In the genomic region with DNA sequence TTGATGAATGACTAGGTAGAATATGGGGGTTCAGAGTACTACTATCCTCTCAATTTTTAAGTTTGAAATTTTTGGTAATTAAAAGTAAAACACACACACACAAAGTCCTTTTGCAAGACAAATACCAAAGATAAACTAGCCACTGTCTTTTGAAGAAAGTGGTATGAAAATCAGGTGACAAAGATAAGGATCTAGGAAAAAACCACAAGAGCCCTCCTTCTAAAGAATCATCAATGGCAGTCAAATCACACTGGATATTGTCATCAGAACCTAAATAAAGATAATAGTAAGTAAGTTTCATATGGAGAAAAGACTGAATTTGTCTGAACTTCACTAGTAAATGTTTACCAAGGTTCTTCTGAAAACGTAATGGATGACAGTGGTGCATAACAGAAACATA, we compare ENCODE assay signal across 20 cellular contexts. TPM values are rescaled to one million over a fixed set of nuclear protein-coding genes. Genes with fewer than 3 reads are reported as not detected.
A peak's percentile ranks its signal among the peaks of the same experiment; 100 is the strongest.
DNase-seq lines count a peak whose midpoint lies in the region; ATAC-seq and TF ChIP-seq lines count a peak whose summit lies in the region.
"Had no signal": no experiment of that assay in that cellular context is flagged by ENCODE, and none has a peak within 500 bp of the region (broad histone marks: within the 10 kb centered on the region; RNA-seq: fewer than 3 reads in every experiment).

No MANE protein-coding gene starts in this region.

- H4K20me1 ChIP-seq in DND-41 (ENCODE audit: insufficient read depth, low read length): no peaks in the 10 kb centered on the region; the same call in 1 of the 2 replicates

- H3K4me3 Mint-ChIP-seq in activated CD4-positive, alpha-beta T cell treated with anti-CD3 and anti-CD28 coated beads, Interleukin-2, amount 10 ng/mL, durations not matched to agents 7 days and 5 days: no peak overlapping the region
- H3K4me3 Mint-ChIP-seq in T-helper 2 cell treated with Interferon-gamma antibody and Interleukin-4, amounts not matched to agents 5 μg/mL and 100 μg/mL, for 36 hours: no peak overlapping the region
- no peak overlapping the region for H3K4me3 Mint-ChIP-seq in chondrocyte (ENCODE audit: unreplicated experiment)
- H3K4me3 Mint-ChIP-seq: CD14-positive monocyte; CD4-positive, alpha-beta memory T cell had no signal

- no peaks in the 10 kb centered on the region for H3K9me3 Mint-ChIP-seq in activated CD4-positive, alpha-beta T cell treated with anti-CD3 and anti-CD28 coated beads, Interleukin-2, amount 10 ng/mL, durations not matched to agents 7 days and 5 days
- no peaks in the 10 kb centered on the region for H3K9me3 Mint-ChIP-seq in T-helper 2 cell treated with Interferon-gamma antibody and Interleukin-4, amounts not matched to agents 5 μg/mL and 100 μg/mL, for 36 hours
- H3K9me3 Mint-ChIP-seq in chondrocyte (ENCODE audit: low read depth): no peaks in the 10 kb centered on the region
- H3K9me3 Mint-ChIP-seq: CD14-positive monocyte; CD4-positive, alpha-beta memory T cell had no signal

- H3K27ac ChIP-seq in DND-41 (ENCODE audit: low read length): no peak overlapping the region
- H3K27ac ChIP-seq: BLaER1, GM23248 had no signal

- POLR2A ChIA-PET in activated CD4-positive, alpha-beta T cell treated with anti-CD3 and anti-CD28 coated beads, Interleukin-2, amount 10 ng/mL, durations not matched to agents 7 days and 5 days (lab: Charles Lee): no interaction called here

- CTCF ChIA-PET in activated CD4-positive, alpha-beta T cell treated with anti-CD3 and anti-CD28 coated beads, Interleukin-2, amount 10 ng/mL, durations not matched to agents 7 days and 5 days (lab: Charles Lee): interaction anchor here (1.0 kb wide), 1 partner anchor 17 kb away, joined by 4 read pairs; no protein-coding TSS in a partner anchor

- no peak overlapping the region for H3K9ac ChIP-seq in DND-41 (ENCODE audit: low read depth, low read length)
- H3K9ac ChIP-seq: BLaER1, GM23248 had no signal

- H3K79me2 ChIP-seq in DND-41 (ENCODE audit: insufficient read depth, low read length): 0 out of 2 replicates have a peak, but pooled peaks cover 2% of the 10 kb centered on the region

- H3K27me3 Mint-ChIP-seq in activated CD4-positive, alpha-beta T cell treated with anti-CD3 and anti-CD28 coated beads, Interleukin-2, amount 10 ng/mL, durations not matched to agents 7 days and 5 days: no peaks in the 10 kb centered on the region
- no peaks in the 10 kb centered on the region for H3K27me3 Mint-ChIP-seq in T-helper 2 cell treated with Interferon-gamma antibody and Interleukin-4, amounts not matched to agents 5 μg/mL and 100 μg/mL, for 36 hours (ENCODE audit: low read depth)
- H3K27me3 Mint-ChIP-seq in chondrocyte (ENCODE audit: low read depth): no peaks in the 10 kb centered on the region
- H3K27me3 Mint-ChIP-seq: CD4-positive, alpha-beta memory T cell had no signal

- no peak for DNase-seq in activated CD4-positive, alpha-beta T cell treated with anti-CD3 and anti-CD28 coated beads, Interleukin-2, amount 10 ng/mL, durations not matched to agents 7 days and 5 days
- DNase-seq in activated CD4-positive, alpha-beta T cell treated with anti-CD3 and anti-CD28 coated beads for 48 hours: no peak
- DNase-seq in DND-41: no peak
- DNase-seq in M059J (ENCODE audit: low read depth): peak; percentile 9
- DNase-seq in T-helper 2 cell treated with Interferon-gamma antibody and Interleukin-4, amounts not matched to agents 5 μg/mL and 100 μg/mL, for 36 hours (ENCODE audit: low spot score): no peak
- DNase-seq in NK-92 (lab: John Stamatoyannopoulos, UW; ENCODE audit: unreplicated experiment): no peak
- no peak for DNase-seq in chondrocyte (ENCODE audit: low spot score)
- no peak for DNase-seq in DMS153 treated with DMSO at 0.1 percent for 48 hours (lab: John Stamatoyannopoulos, UW; ENCODE audit: unreplicated experiment)
- DNase-seq: 8988T, DMS153, DMS79 treated with DMSO at 0.1 percent for 48 hours, EL, GM23248 had no signal

- H3K4me2 ChIP-seq in DND-41 (ENCODE audit: insufficient read depth, low read length): no peak overlapping the region
- H3K4me2 ChIP-seq: BLaER1 had no signal

- peaks cover 17% of the 10 kb centered on the region for H3K4me1 ChIP-seq in DND-41 (ENCODE audit: insufficient read depth, low read length)
- H3K4me1 ChIP-seq: BLaER1, HAP-1 had no signal

- peak overlapping the region; percentile 31 for H3K27ac Mint-ChIP-seq in activated CD4-positive, alpha-beta T cell treated with anti-CD3 and anti-CD28 coated beads, Interleukin-2, amount 10 ng/mL, durations not matched to agents 7 days and 5 days
- peak overlapping the region; percentile 26 for H3K27ac Mint-ChIP-seq in T-helper 2 cell treated with Interferon-gamma antibody and Interleukin-4, amounts not matched to agents 5 μg/mL and 100 μg/mL, for 36 hours
- H3K27ac Mint-ChIP-seq in chondrocyte (ENCODE audit: unreplicated experiment): no peak overlapping the region
- H3K27ac Mint-ChIP-seq: CD4-positive, alpha-beta memory T cell had no signal

- no peak overlapping the region for H2AFZ ChIP-seq in DND-41 (ENCODE audit: low read depth, low read length)
- H2AFZ ChIP-seq: GM23248 had no signal

- peaks cover 9% of the 10 kb centered on the region for H3K4me1 Mint-ChIP-seq in activated CD4-positive, alpha-beta T cell treated with anti-CD3 and anti-CD28 coated beads, Interleukin-2, amount 10 ng/mL, durations not matched to agents 7 days and 5 days
- peaks cover 5% of the 10 kb centered on the region for H3K4me1 Mint-ChIP-seq in T-helper 2 cell treated with Interferon-gamma antibody and Interleukin-4, amounts not matched to agents 5 μg/mL and 100 μg/mL, for 36 hours (ENCODE audit: low read depth)
- H3K4me1 Mint-ChIP-seq in chondrocyte (ENCODE audit: low read depth): no peaks in the 10 kb centered on the region
- H3K4me1 Mint-ChIP-seq: CD14-positive monocyte had no signal

- H3K9me3 ChIP-seq in DND-41 (ENCODE audit: insufficient read depth, low read length, severe bottlenecking): no peaks in the 10 kb centered on the region
- H3K9me3 ChIP-seq: BLaER1, HAP-1 had no signal

- peak; percentile 68 for ATAC-seq in DND-41 (ENCODE audit: insufficient read depth, low read depth)
- ATAC-seq: GM12878 had no signal

- H3K36me3 ChIP-seq in DND-41 (ENCODE audit: insufficient read depth, low read length): peaks cover 36% of the 10 kb centered on the region

- H3K27me3 ChIP-seq in DND-41 (ENCODE audit: insufficient read depth, low read length, poor library complexity): no peaks in the 10 kb centered on the region
- H3K27me3 ChIP-seq: BLaER1 had no signal

- TF ChIP-seq CTCF in DND-41 (IDR thresholded peaks at IDR 0.05; ENCODE audit: borderline replicate concordance, extremely low read depth, low read length, poor library complexity, severe bottlenecking) (no peak), chondrocyte (IDR thresholded peaks at IDR 0.05) (no peak)

- H3K4me3 ChIP-seq in DND-41 (ENCODE audit: low read depth in 1 of 2, low read length in 2 of 2): no peak overlapping the region
- H3K4me3 ChIP-seq: BLaER1, GM12878, GM23248, HAP-1 had no signal

- H3K36me3 Mint-ChIP-seq in activated CD4-positive, alpha-beta T cell treated with anti-CD3 and anti-CD28 coated beads, Interleukin-2, amount 10 ng/mL, durations not matched to agents 7 days and 5 days (ENCODE audit: low read depth): peaks cover 22% of the 10 kb centered on the region
- peaks cover 7% of the 10 kb centered on the region for H3K36me3 Mint-ChIP-seq in T-helper 2 cell treated with Interferon-gamma antibody and Interleukin-4, amounts not matched to agents 5 μg/mL and 100 μg/mL, for 36 hours (ENCODE audit: low read depth)
- peaks cover 14% of the 10 kb centered on the region for H3K36me3 Mint-ChIP-seq in chondrocyte (ENCODE audit: low read depth)

RNA-seq across cellular contexts. Expression of gene HK3, which starts 30.5 kb away (rescaled TPM):
- under 1 TPM; 0.21 to 0.22 TPM for total RNA-seq in activated CD4-positive, alpha-beta T cell treated with anti-CD3 and anti-CD28 coated beads, Interleukin-2, amount 10 ng/mL, durations not matched to agents 7 days and 5 days
- total RNA-seq in M059J (2014; rRNA removed; shearing (Covaris generic)): not detected in 2 replicates
- total RNA-seq in chondrocyte: not detected in 3 replicates
- total RNA-seq: G401, GM23248, HT-29 had no signal
